1 cellular context compared by ENCODE assay signal in the genomic region with DNA sequence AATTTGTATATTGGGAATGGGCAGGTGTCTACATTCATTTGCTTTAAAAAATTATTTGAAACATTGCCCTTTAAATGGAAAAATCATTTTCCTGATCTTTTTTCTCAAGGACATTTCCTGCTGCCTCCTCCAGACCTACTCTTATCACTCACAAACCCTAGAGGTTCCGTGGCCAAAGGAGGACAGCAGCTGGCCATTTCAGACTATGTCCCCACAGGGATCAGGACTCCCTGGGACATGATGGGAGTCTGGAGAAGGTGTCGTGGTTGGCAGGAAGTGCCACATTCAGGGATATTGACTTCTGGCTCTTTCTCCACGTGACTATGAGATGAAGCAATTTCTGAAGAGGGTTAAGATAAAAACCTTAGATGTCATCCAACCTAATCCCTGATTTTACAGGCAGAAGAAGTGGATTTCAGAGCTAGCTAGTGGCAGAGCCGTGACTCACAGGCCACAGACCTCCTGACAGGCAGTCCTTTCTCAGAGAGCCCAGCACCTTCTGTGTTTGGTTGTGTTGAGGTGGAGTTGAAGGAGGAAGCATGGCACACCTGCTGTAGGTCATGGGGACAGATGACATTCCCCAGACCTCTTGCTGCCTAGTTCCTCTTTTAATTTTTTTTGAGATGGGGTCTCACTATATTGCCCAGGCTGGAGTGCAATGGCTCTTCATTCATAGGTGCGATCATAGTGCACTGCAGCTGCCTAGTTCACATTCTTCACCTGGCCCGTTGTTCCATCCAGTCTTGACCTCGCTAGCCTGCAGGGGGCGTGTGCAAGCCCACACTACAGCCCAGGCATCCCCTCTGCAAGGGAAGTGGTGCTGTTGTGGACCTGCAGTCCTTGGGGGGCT.
TF ChIP-seq lines count a peak whose summit lies in the region.

No MANE protein-coding gene starts in this region.

TF ChIP-seq in HEK293, 187 proteins besides CTCF, POLR2A, EP300 and RAD21 (continued from another document):
- TF ChIP-seq ZNF184 (tag by site-specific recombination; IDR thresholded peaks at IDR 0.05): no peak
- TF ChIP-seq ZNF701 (tag by site-specific recombination; IDR thresholded peaks at IDR 0.05): no peak
- no peak for TF ChIP-seq ZNF48 (tag by site-specific recombination; IDR thresholded peaks at IDR 0.05)
- no peak for TF ChIP-seq ZNF76 (tag by site-specific recombination; IDR thresholded peaks at IDR 0.05; ENCODE audit: borderline replicate concordance, low read depth)
- 0 out of 2 replicates have a peak, but pooled peaks have one; percentile 44 for TF ChIP-seq ZNF2 (tag by site-specific recombination; IDR thresholded peaks at IDR 0.05)
